1 cellular context compared by ENCODE assay signal in genomic region chr14:104512771-104513640, GRCh38.
TF ChIP-seq lines count a peak whose summit lies in the region.

No MANE protein-coding gene starts in this region.

TF ChIP-seq in GM23338, 12 proteins besides CTCF, POLR2A, EP300 and RAD21 (continued from another document):
- TF ChIP-seq REST (IDR thresholded peaks at IDR 0.05; ENCODE audit: unreplicated experiment) (no peak), ZNF114 (CRISPR knock-in tag; IDR thresholded peaks at IDR 0.05) (no peak), EZH2phosphoT487 (IDR thresholded peaks at IDR 0.05; ENCODE audit: unreplicated experiment) (no peak), STAT1 (IDR thresholded peaks at IDR 0.05; ENCODE audit: unreplicated experiment) (no peak), NANOG (IDR thresholded peaks at IDR 0.05; ENCODE audit: borderline replicate concordance) (no peak), ETS1 (IDR thresholded peaks at IDR 0.05) (no peak), POLR2AphosphoS5 (IDR thresholded peaks at IDR 0.05; ENCODE audit: low read depth) (no peak), CREB1 (CRISPR knock-in tag; IDR thresholded peaks at IDR 0.05; ENCODE audit: low read depth) (no peak), JUNB (IDR thresholded peaks at IDR 0.05; ENCODE audit: unreplicated experiment) (no peak), ZNF462 (CRISPR knock-in tag; IDR thresholded peaks at IDR 0.05) (no peak)
